ENCODE assay signal across 1 cellular context in the genomic region with DNA sequence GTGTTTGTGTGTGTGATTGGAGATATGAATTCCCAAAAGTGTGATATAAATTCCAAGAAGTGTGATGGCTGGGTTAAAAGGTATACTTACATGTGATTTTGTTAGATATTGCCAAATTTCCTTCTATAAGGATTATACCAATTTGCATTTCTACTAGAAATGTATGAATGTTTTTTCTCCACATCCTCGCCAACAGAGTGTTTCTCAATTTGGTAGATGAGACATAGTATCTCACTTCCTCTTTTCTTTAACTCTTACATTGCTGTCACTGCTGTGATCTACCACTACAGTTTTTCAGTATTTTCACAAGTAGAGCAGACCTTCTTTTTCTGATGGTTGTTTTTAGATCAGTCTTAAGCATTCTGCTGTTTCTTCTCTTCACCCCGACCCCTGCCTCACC.
TF ChIP-seq lines count a peak whose summit lies in the region.

No MANE protein-coding gene starts in this region.

TF ChIP-seq in GM12878, 131 proteins besides CTCF, POLR2A, EP300 and RAD21 (continued from another document):
- TF ChIP-seq, protein P1, sequence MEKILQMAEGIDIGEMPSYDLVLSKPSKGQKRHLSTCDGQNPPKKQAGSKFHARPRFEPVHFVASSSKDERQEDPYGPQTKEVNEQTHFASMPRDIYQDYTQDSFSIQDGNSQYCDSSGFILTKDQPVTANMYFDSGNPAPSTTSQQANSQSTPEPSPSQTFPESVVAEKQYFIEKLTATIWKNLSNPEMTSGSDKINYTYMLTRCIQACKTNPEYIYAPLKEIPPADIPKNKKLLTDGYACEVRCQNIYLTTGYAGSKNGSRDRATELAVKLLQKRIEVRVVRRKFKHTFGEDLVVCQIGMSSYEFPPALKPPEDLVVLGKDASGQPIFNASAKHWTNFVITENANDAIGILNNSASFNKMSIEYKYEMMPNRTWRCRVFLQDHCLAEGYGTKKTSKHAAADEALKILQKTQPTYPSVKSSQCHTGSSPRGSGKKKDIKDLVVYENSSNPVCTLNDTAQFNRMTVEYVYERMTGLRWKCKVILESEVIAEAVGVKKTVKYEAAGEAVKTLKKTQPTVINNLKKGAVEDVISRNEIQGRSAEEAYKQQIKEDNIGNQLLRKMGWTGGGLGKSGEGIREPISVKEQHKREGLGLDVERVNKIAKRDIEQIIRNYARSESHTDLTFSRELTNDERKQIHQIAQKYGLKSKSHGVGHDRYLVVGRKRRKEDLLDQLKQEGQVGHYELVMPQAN (conservative IDR thresholded peaks at IDR 0.05) = no peak
- TF ChIP-seq SP1 (IDR thresholded peaks at IDR 0.05; ENCODE audit: low read depth, low read length) (peak; percentile 11), STAT3 (IDR thresholded peaks at IDR 0.05; ENCODE audit: low read depth, low read length) (0 out of 2 replicates have a peak, but pooled peaks have one; percentile 47), SPI1 (IDR thresholded peaks at IDR 0.05; ENCODE audit: borderline replicate concordance, insufficient read depth, low read depth, low read length) (peak; percentile 99), NFIC (IDR thresholded peaks at IDR 0.05; ENCODE audit: low read depth, low read length) (peak; percentile 75), SMARCA5 (IDR thresholded peaks at IDR 0.05) (peak; percentile 94), IRF4 (IDR thresholded peaks at IDR 0.05; ENCODE audit: low read depth, low read length) (peak; percentile 95), ZNF384 (IDR thresholded peaks at IDR 0.05; ENCODE audit: borderline replicate concordance, low read depth, low read length) (no peak; the same call in 1 of the 2 replicates), ESRRA (IDR thresholded peaks at IDR 0.05; ENCODE audit: low read length) (no peak), KAT2A (conservative IDR thresholded peaks at IDR 0.05; ENCODE audit: control insufficient read depth, low read depth, low read length) (no peak), MTA3 (IDR thresholded peaks at IDR 0.05; ENCODE audit: borderline replicate concordance, low read length) (peak; percentile 76; the same call in 1 of the 2 replicates), IKZF1 (conservative IDR thresholded peaks at IDR 0.05) (0 out of 2 replicates have a peak, but pooled peaks have one; percentile 17), TBL1XR1 (IDR thresholded peaks at IDR 0.05; ENCODE audit: low read depth, low read length) (peak; percentile 49; the same call in 1 of the 2 replicates), IKZF2 (IDR thresholded peaks at IDR 0.05) (peak; percentile 62 to 73), MTA2 (IDR thresholded peaks at IDR 0.05; ENCODE audit: low read depth) (peak; percentile 82), ZNF24 (IDR thresholded peaks at IDR 0.05) (peak; percentile 82), FOXM1 (IDR thresholded peaks at IDR 0.05; ENCODE audit: low read depth, low read length) (peak; percentile 54; the same call in 1 of the 2 replicates), BACH1 (IDR thresholded peaks at IDR 0.05; ENCODE audit: borderline replicate concordance) (peak; percentile 68; the same call in 1 of the 2 replicates), RCOR1 (conservative IDR thresholded peaks at IDR 0.05; ENCODE audit: low read depth, low read length) (0 out of 2 replicates have a peak, but pooled peaks have one; percentile 76), JUNB (IDR thresholded peaks at IDR 0.05) (peak; percentile 61; the same call in 1 of the 2 replicates), CREM (IDR thresholded peaks at IDR 0.05; ENCODE audit: low read depth) (peak; percentile 56; the same call in 1 of the 2 replicates), BCL11A (IDR thresholded peaks at IDR 0.05; ENCODE audit: low read depth, low read length) (peak; percentile 44; the same call in 1 of the 2 replicates)
- TF ChIP-seq, protein P2, sequence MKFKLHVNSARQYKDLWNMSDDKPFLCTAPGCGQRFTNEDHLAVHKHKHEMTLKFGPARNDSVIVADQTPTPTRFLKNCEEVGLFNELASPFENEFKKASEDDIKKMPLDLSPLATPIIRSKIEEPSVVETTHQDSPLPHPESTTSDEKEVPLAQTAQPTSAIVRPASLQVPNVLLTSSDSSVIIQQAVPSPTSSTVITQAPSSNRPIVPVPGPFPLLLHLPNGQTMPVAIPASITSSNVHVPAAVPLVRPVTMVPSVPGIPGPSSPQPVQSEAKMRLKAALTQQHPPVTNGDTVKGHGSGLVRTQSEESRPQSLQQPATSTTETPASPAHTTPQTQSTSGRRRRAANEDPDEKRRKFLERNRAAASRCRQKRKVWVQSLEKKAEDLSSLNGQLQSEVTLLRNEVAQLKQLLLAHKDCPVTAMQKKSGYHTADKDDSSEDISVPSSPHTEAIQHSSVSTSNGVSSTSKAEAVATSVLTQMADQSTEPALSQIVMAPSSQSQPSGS (IDR thresholded peaks at IDR 0.05; ENCODE audit: low read length) = peak; percentile 59; the same call in 1 of the 2 replicates
- TF ChIP-seq, protein P3, sequence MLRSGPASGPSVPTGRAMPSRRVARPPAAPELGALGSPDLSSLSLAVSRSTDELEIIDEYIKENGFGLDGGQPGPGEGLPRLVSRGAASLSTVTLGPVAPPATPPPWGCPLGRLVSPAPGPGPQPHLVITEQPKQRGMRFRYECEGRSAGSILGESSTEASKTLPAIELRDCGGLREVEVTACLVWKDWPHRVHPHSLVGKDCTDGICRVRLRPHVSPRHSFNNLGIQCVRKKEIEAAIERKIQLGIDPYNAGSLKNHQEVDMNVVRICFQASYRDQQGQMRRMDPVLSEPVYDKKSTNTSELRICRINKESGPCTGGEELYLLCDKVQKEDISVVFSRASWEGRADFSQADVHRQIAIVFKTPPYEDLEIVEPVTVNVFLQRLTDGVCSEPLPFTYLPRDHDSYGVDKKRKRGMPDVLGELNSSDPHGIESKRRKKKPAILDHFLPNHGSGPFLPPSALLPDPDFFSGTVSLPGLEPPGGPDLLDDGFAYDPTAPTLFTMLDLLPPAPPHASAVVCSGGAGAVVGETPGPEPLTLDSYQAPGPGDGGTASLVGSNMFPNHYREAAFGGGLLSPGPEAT (IDR thresholded peaks at IDR 0.05; ENCODE audit: low read depth) = peak; percentile 35; the same call in 1 of the 2 replicates
- TF ChIP-seq, protein P4, sequence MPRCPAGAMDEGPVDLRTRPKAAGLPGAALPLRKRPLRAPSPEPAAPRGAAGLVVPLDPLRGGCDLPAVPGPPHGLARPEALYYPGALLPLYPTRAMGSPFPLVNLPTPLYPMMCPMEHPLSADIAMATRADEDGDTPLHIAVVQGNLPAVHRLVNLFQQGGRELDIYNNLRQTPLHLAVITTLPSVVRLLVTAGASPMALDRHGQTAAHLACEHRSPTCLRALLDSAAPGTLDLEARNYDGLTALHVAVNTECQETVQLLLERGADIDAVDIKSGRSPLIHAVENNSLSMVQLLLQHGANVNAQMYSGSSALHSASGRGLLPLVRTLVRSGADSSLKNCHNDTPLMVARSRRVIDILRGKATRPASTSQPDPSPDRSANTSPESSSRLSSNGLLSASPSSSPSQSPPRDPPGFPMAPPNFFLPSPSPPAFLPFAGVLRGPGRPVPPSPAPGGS (IDR thresholded peaks at IDR 0.05; ENCODE audit: borderline replicate concordance, insufficient read depth, low read depth, low read length, poor library complexity, severe bottlenecking) = no peak
- TF ChIP-seq, protein P5, sequence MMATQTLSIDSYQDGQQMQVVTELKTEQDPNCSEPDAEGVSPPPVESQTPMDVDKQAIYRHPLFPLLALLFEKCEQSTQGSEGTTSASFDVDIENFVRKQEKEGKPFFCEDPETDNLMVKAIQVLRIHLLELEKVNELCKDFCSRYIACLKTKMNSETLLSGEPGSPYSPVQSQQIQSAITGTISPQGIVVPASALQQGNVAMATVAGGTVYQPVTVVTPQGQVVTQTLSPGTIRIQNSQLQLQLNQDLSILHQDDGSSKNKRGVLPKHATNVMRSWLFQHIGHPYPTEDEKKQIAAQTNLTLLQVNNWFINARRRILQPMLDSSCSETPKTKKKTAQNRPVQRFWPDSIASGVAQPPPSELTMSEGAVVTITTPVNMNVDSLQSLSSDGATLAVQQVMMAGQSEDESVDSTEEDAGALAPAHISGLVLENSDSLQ (IDR thresholded peaks at IDR 0.05) = peak; percentile 51
TF ChIP-seq in GM12878: peak in this region for 32.
